ENCODE assay signal across 2 cellular contexts in the genomic region with DNA sequence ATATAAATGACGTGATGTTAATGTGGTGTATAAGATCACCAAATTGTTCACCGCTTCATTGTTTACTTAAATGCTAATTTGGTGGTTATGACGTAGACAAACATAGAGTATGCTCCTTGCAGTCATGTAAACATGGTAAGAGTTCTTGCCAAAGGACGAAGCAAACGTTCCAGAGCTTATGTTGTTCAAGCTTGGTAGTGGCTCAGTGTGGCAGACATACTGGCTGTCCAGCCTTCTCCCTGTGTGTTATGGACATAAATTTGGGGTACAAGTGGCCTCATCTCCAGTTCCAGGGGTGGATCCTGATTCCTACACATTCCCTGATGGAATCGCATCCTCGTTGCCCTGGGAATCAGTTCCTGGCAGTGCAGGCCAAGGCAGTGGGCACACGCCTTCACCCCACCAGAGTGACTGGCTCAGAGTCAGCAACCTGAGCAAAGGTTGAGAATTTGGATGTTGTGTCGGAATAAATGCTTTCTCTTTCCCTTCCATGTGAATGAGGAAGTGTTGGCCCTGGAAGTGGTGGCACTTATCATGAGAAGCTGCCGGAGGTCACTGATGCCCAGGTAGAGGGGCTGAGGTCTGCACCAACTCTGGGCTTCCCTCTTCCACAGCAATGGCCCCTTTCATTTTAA.
A peak's percentile ranks its signal among the peaks of the same experiment; 100 is the strongest.
TF ChIP-seq lines count a peak whose summit lies in the region.

No MANE protein-coding gene starts in this region.

TF ChIP-seq in H1, 55 proteins besides CTCF, POLR2A, EP300 and RAD21:
- TF ChIP-seq, protein P1, sequence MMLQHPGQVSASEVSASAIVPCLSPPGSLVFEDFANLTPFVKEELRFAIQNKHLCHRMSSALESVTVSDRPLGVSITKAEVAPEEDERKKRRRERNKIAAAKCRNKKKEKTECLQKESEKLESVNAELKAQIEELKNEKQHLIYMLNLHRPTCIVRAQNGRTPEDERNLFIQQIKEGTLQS (IDR thresholded peaks at IDR 0.05; ENCODE audit: insufficient read depth, low read depth, low read length), result no peak
- TF ChIP-seq POLR2AphosphoS5 (IDR thresholded peaks at IDR 0.05; ENCODE audit: low read depth, low read length), result no peak
- no peak for TF ChIP-seq HDAC2 (IDR thresholded peaks at IDR 0.05; ENCODE audit: borderline replicate concordance in 1 of 2, low read depth in 2 of 2, low read length in 2 of 2)
- TF ChIP-seq SP4 (IDR thresholded peaks at IDR 0.05; ENCODE audit: low read length), result no peak
- no peak for TF ChIP-seq FOSL1 (IDR thresholded peaks at IDR 0.05; ENCODE audit: insufficient read depth, low read depth, low read length)
- TF ChIP-seq CBX5 (IDR thresholded peaks at IDR 0.05; ENCODE audit: low read depth, low read length), result no peak
- TF ChIP-seq CREB1 (IDR thresholded peaks at IDR 0.05), result no peak
- no peak for TF ChIP-seq KDM5A (IDR thresholded peaks at IDR 0.05; ENCODE audit: low read length)
- TF ChIP-seq RBBP5 (IDR thresholded peaks at IDR 0.05; ENCODE audit: borderline replicate concordance, low read depth, low read length), result no peak
- TF ChIP-seq CEBPB (IDR thresholded peaks at IDR 0.05; ENCODE audit: low read depth, low read length), result no peak
- TF ChIP-seq POU5F1 (IDR thresholded peaks at IDR 0.05; ENCODE audit: low read depth, low read length), result no peak
- no peak for TF ChIP-seq JUND (IDR thresholded peaks at IDR 0.05; ENCODE audit: low read length)
- no peak for TF ChIP-seq HDAC6 (IDR thresholded peaks at IDR 0.05; ENCODE audit: low read depth, low read length)
- no peak for TF ChIP-seq JUN (IDR thresholded peaks at IDR 0.05; ENCODE audit: low read depth, low read length)
- TF ChIP-seq TBP (IDR thresholded peaks at IDR 0.05; ENCODE audit: low read depth, low read length), result no peak
- TF ChIP-seq, protein P2, sequence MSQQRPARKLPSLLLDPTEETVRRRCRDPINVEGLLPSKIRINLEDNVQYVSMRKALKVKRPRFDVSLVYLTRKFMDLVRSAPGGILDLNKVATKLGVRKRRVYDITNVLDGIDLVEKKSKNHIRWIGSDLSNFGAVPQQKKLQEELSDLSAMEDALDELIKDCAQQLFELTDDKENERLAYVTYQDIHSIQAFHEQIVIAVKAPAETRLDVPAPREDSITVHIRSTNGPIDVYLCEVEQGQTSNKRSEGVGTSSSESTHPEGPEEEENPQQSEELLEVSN (IDR thresholded peaks at IDR 0.05), result no peak

TF ChIP-seq in liver, 16 proteins besides CTCF, POLR2A, EP300 and RAD21:
- TF ChIP-seq RXRA (IDR thresholded peaks at IDR 0.05) (peak in 1 of 2 donors; percentile 38), FOXA2 (IDR thresholded peaks at IDR 0.05) (peak; percentile 21), JUND (IDR thresholded peaks at IDR 0.05) (no peak), YY1 (IDR thresholded peaks at IDR 0.05) (peak; percentile 31), HNF4A (conservative IDR thresholded peaks at IDR 0.05) (peak in 1 of 2 donors; percentile 51)
- TF ChIP-seq, protein P3, sequence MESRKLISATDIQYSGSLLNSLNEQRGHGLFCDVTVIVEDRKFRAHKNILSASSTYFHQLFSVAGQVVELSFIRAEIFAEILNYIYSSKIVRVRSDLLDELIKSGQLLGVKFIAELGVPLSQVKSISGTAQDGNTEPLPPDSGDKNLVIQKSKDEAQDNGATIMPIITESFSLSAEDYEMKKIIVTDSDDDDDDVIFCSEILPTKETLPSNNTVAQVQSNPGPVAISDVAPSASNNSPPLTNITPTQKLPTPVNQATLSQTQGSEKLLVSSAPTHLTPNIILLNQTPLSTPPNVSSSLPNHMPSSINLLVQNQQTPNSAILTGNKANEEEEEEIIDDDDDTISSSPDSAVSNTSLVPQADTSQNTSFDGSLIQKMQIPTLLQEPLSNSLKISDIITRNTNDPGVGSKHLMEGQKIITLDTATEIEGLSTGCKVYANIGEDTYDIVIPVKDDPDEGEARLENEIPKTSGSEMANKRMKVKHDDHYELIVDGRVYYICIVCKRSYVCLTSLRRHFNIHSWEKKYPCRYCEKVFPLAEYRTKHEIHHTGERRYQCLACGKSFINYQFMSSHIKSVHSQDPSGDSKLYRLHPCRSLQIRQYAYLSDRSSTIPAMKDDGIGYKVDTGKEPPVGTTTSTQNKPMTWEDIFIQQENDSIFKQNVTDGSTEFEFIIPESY (IDR thresholded peaks at IDR 0.05), result peak; percentile 16
